Comparison of ENCODE assay signal across 19 cellular contexts in genomic region chr18:50439460-50440015, GRCh38.
DNase-seq lines count a peak whose midpoint lies in the region; ATAC-seq, FAIRE-seq and TF ChIP-seq lines count a peak whose summit lies in the region.
"Had no signal": no experiment of that assay in that cellular context is flagged by ENCODE, and none has a peak within 500 bp of the region (broad histone marks: within the 10 kb centered on the region; RNA-seq: fewer than 3 reads in every experiment).

No MANE protein-coding gene starts in this region.

- H3K36me3 ChIP-seq in HEK293 (ENCODE audit: control insufficient read depth in 2 of 2, insufficient read depth in 1 of 2, low read length in 2 of 2): no peaks in the 10 kb centered on the region
- H3K36me3 ChIP-seq in bronchial epithelial cell (ENCODE audit: control insufficient read depth, insufficient read depth, low read length): no peaks in the 10 kb centered on the region
- H3K36me3 ChIP-seq in neural progenitor cell: no peaks in the 10 kb centered on the region
- H3K36me3 ChIP-seq: BE2C had no signal

- no peak for TF ChIP-seq CTCF in HEK293 (tag by site-specific recombination; IDR thresholded peaks at IDR 0.05)
- TF ChIP-seq CTCF in bronchial epithelial cell (IDR thresholded peaks at IDR 0.05; ENCODE audit: insufficient read depth, low read length, severe bottlenecking): no peak
- no peak for TF ChIP-seq CTCF in neural progenitor cell (IDR thresholded peaks at IDR 0.05)

- no peaks in the 10 kb centered on the region for H3K27me3 ChIP-seq in bronchial epithelial cell (ENCODE audit: control insufficient read depth, insufficient read depth, low read length)
- no peaks in the 10 kb centered on the region for H3K27me3 ChIP-seq in neural progenitor cell
- H3K27me3 ChIP-seq: BE2C had no signal

- peak; percentile 52 for FAIRE-seq in bronchial epithelial cell (lab: Jason Lieb, UNC)
- FAIRE-seq: A204.1, H54 had no signal

- H2AFZ ChIP-seq in neural progenitor cell (replicated peaks): no peak overlapping the region

- peaks cover 16% of the 10 kb centered on the region for H3K9me3 Mint-ChIP-seq in neural progenitor cell
- no peaks in the 10 kb centered on the region for H3K9me3 Mint-ChIP-seq in activated naive CD4-positive, alpha-beta T cell treated with anti-CD3 and anti-CD28 coated beads, Interleukin-2, amount 10 ng/mL, durations not matched to agents 7 days and 5 days
- H3K9me3 Mint-ChIP-seq: HFFc6 had no signal

- no peaks in the 10 kb centered on the region for H4K20me1 ChIP-seq in neural progenitor cell (ENCODE audit: low read depth)

- CTCF ChIA-PET in HEK293 (lab: Yijun Ruan, JAX): interaction anchor here (1.1 kb wide), 1 partner anchor 11 kb away, joined by 3 read pairs; no protein-coding TSS in a partner anchor
- CTCF ChIA-PET in activated naive CD4-positive, alpha-beta T cell treated with anti-CD3 and anti-CD28 coated beads, Interleukin-2, amount 10 ng/mL, durations not matched to agents 7 days and 5 days (lab: Charles Lee): no interaction called here

- H3K27me3 Mint-ChIP-seq in neural progenitor cell (ENCODE audit: insufficient read depth, low read depth): peaks cover 12% of the 10 kb centered on the region
- no peaks in the 10 kb centered on the region for H3K27me3 Mint-ChIP-seq in activated naive CD4-positive, alpha-beta T cell treated with anti-CD3 and anti-CD28 coated beads, Interleukin-2, amount 10 ng/mL, durations not matched to agents 7 days and 5 days

- H3K27ac Mint-ChIP-seq in neural progenitor cell: peak overlapping the region; percentile 29
- H3K27ac Mint-ChIP-seq in activated naive CD4-positive, alpha-beta T cell treated with anti-CD3 and anti-CD28 coated beads, Interleukin-2, amount 10 ng/mL, durations not matched to agents 7 days and 5 days: no peak overlapping the region
- H3K27ac Mint-ChIP-seq: CD4-positive, CD25-positive, alpha-beta regulatory T cell; CD8-positive, alpha-beta memory T cell; HFFc6 had no signal

- H3K9ac ChIP-seq in neural progenitor cell: no peak overlapping the region

- H3K9me3 ChIP-seq in HEK293 (ENCODE audit: control insufficient read depth, insufficient read depth, low read depth, low read length) (no peaks in the 10 kb centered on the region), neural progenitor cell (ENCODE audit: low read depth) (no peaks in the 10 kb centered on the region)
- H3K9me3 ChIP-seq: BE2C, Caco-2 had no signal

- H3K4me2 ChIP-seq in neural progenitor cell: no peak overlapping the region

- H3K4me3 Mint-ChIP-seq in neural progenitor cell: no peak overlapping the region
- no peak overlapping the region for H3K4me3 Mint-ChIP-seq in activated naive CD4-positive, alpha-beta T cell treated with anti-CD3 and anti-CD28 coated beads, Interleukin-2, amount 10 ng/mL, durations not matched to agents 7 days and 5 days
- H3K4me3 Mint-ChIP-seq: CD4-positive, CD25-positive, alpha-beta regulatory T cell; CD8-positive, alpha-beta memory T cell; HFFc6 had no signal

- H3F3A ChIP-seq in neural progenitor cell (ENCODE audit: low read depth): peaks cover 8% of the 10 kb centered on the region

- DNase-seq in DMS53 (lab: John Stamatoyannopoulos, UW): peak; percentile 46
- DNase-seq in bronchial epithelial cell (ENCODE audit: low read depth): no peak
- no peak for DNase-seq in neural progenitor cell (ENCODE audit: low spot score)
- no peak for DNase-seq in activated naive CD4-positive, alpha-beta T cell treated with anti-CD3 and anti-CD28 coated beads, Interleukin-2, amount 10 ng/mL, durations not matched to agents 7 days and 5 days
- no peak for DNase-seq in NCI-H1417 (lab: John Stamatoyannopoulos, UW)
- DNase-seq: ACHN; BE2C; C1 segment of cervical spinal cord; Caco-2; CD4-positive, CD25-positive, alpha-beta regulatory T cell; CD8-positive, alpha-beta memory T cell; GF-D8; HCEC 1CT; HFFc6 had no signal

- H3K27ac ChIP-seq in HEK293 (ENCODE audit: extremely low read depth, low read depth, low read length): no peak overlapping the region
- no peak overlapping the region for H3K27ac ChIP-seq in neural progenitor cell

- H3K4me1 ChIP-seq in HEK293 (ENCODE audit: control insufficient read depth, insufficient read depth, low read length) (no peaks in the 10 kb centered on the region), neural progenitor cell (peaks cover 23% of the 10 kb centered on the region)
- H3K4me1 ChIP-seq: BE2C, Caco-2 had no signal

- no peaks in the 10 kb centered on the region for H3K79me2 ChIP-seq in neural progenitor cell (ENCODE audit: low read depth)

- H3K4me3 ChIP-seq in HEK293 (ENCODE audit: low read depth, low read length): no peak overlapping the region
- H3K4me3 ChIP-seq in bronchial epithelial cell (ENCODE audit: low read depth, low read length): no peak overlapping the region
- H3K4me3 ChIP-seq in neural progenitor cell: no peak overlapping the region

- no peaks in the 10 kb centered on the region for H3K36me3 Mint-ChIP-seq in neural progenitor cell
- H3K36me3 Mint-ChIP-seq in activated naive CD4-positive, alpha-beta T cell treated with anti-CD3 and anti-CD28 coated beads, Interleukin-2, amount 10 ng/mL, durations not matched to agents 7 days and 5 days: no peaks in the 10 kb centered on the region
- H3K36me3 Mint-ChIP-seq: CD4-positive, CD25-positive, alpha-beta regulatory T cell; CD8-positive, alpha-beta memory T cell had no signal

- ATAC-seq in HG02642 (IDR thresholded peaks at IDR 0.05; ENCODE audit: poor library complexity, unreplicated experiment): no peak
- ATAC-seq in HG03025 (IDR thresholded peaks at IDR 0.05; ENCODE audit: low FRiP score, unreplicated experiment): no peak

- POLR2A ChIA-PET in HEK293 (lab: Yijun Ruan, JAX): no interaction called here

- peaks cover 26% of the 10 kb centered on the region for H3K4me1 Mint-ChIP-seq in neural progenitor cell
- no peaks in the 10 kb centered on the region for H3K4me1 Mint-ChIP-seq in activated naive CD4-positive, alpha-beta T cell treated with anti-CD3 and anti-CD28 coated beads, Interleukin-2, amount 10 ng/mL, durations not matched to agents 7 days and 5 days
- H3K4me1 Mint-ChIP-seq: CD4-positive, CD25-positive, alpha-beta regulatory T cell; CD8-positive, alpha-beta memory T cell had no signal

TF ChIP-seq in HEK293, 187 proteins besides CTCF, POLR2A, EP300 and RAD21:
- TF ChIP-seq ZNF132 (tag by site-specific recombination; IDR thresholded peaks at IDR 0.05; ENCODE audit: borderline replicate concordance): no peak
- no peak for TF ChIP-seq ZNF670 (tag by site-specific recombination; IDR thresholded peaks at IDR 0.05; ENCODE audit: low read depth)
- peak; percentile 91 for TF ChIP-seq ZNF623 (tag by site-specific recombination; IDR thresholded peaks at IDR 0.05)
- no peak for TF ChIP-seq ZNF16 (tag by site-specific recombination; IDR thresholded peaks at IDR 0.05; ENCODE audit: low read depth)
- no peak for TF ChIP-seq KLF7 (tag by site-specific recombination; IDR thresholded peaks at IDR 0.05; ENCODE audit: borderline replicate concordance)
TF ChIP-seq in HEK293: peak in this region for 1.
